ENCODE assay signal across 29 cellular contexts in genomic region chr10:84164442-84164841, GRCh38. TPM values are rescaled to one million over a fixed set of nuclear protein-coding genes. Genes with fewer than 3 reads are reported as not detected.
"Had no signal": no experiment of that assay in that cellular context is flagged by ENCODE, and none has a peak within 500 bp of the region (broad histone marks: within the 10 kb centered on the region; RNA-seq: fewer than 3 reads in every experiment).

No MANE protein-coding gene starts in this region.

- H3K27ac ChIP-seq: brain microvascular endothelial cell, cardiac muscle cell had no signal

- FAIRE-seq: TTC549 had no signal

- H3K27ac Mint-ChIP-seq: activated CD4-positive, alpha-beta memory T cell treated with anti-CD3 and anti-CD28 coated beads for 36 hours; activated CD4-positive, alpha-beta T cell treated with anti-CD3 and anti-CD28 coated beads, Interleukin-2, amount 10 ng/mL, durations not matched to agents 7 days and 5 days; activated naive CD4-positive, alpha-beta T cell treated with anti-CD3 and anti-CD28 coated beads for 36 hours; T-cell had no signal

- H3K36me3 Mint-ChIP-seq: activated CD4-positive, alpha-beta memory T cell treated with anti-CD3 and anti-CD28 coated beads for 36 hours; T-cell had no signal

- H3K4me3 ChIP-seq: cardiac muscle cell had no signal

- H3K27me3 ChIP-seq: brain microvascular endothelial cell, cardiac muscle cell had no signal

- H3K9me3 Mint-ChIP-seq: activated CD4-positive, alpha-beta memory T cell treated with anti-CD3 and anti-CD28 coated beads for 36 hours; activated CD4-positive, alpha-beta T cell treated with anti-CD3 and anti-CD28 coated beads, Interleukin-2, amount 10 ng/mL, durations not matched to agents 7 days and 5 days; activated naive CD4-positive, alpha-beta T cell treated with anti-CD3 and anti-CD28 coated beads for 36 hours; activated T-cell treated with anti-CD3 and anti-CD28 coated beads, Interleukin-2, amount 50 U/mL, for 4 hours; T-cell had no signal

- DNase-seq: activated CD4-positive, alpha-beta memory T cell treated with anti-CD3 and anti-CD28 coated beads for 36 hours; activated CD4-positive, alpha-beta T cell treated with anti-CD3 and anti-CD28 coated beads, Interleukin-2, amount 10 ng/mL, durations not matched to agents 7 days and 5 days; activated CD4-positive, CD25-positive, alpha-beta regulatory T cell; activated CD8-positive, alpha-beta memory T cell treated with anti-CD3 and anti-CD28 coated beads for 24 hours; activated gamma-delta T cell; activated naive CD4-positive, alpha-beta T cell treated with anti-CD3 and anti-CD28 coated beads for 36 hours; activated T-cell treated with anti-CD3 and anti-CD28 coated beads, Interleukin-2, amount 50 U/mL, for 4 hours; brain microvascular endothelial cell; KG1; MV-4-11; NCI-H1092 treated with DMSO at 0.1 percent for 48 hours; NCI-H1417 treated with DMSO at 0.1 percent for 48 hours; NCI-H1694; NCI-H2029; NCI-H2107; NCI-H2171 treated with DMSO at 0.1 percent for 48 hours; NCI-H345; NCI-H510A; NCI-H526 treated with DMSO at 0.1 percent for 48 hours; SIG-M5; T-cell; T-helper 2 cell; T1000 had no signal

- H3K36me3 ChIP-seq: brain microvascular endothelial cell, cardiac muscle cell had no signal

- H3K4me3 Mint-ChIP-seq: activated CD4-positive, alpha-beta memory T cell treated with anti-CD3 and anti-CD28 coated beads for 36 hours; activated CD4-positive, alpha-beta T cell treated with anti-CD3 and anti-CD28 coated beads, Interleukin-2, amount 10 ng/mL, durations not matched to agents 7 days and 5 days; activated naive CD4-positive, alpha-beta T cell treated with anti-CD3 and anti-CD28 coated beads for 36 hours; activated naive CD8-positive, alpha-beta T cell; activated T-cell treated with anti-CD3 and anti-CD28 coated beads, Interleukin-2, amount 50 U/mL, for 4 hours; T-cell had no signal

- H3K4me1 Mint-ChIP-seq: activated CD4-positive, alpha-beta T cell treated with anti-CD3 and anti-CD28 coated beads, Interleukin-2, amount 10 ng/mL, durations not matched to agents 7 days and 5 days had no signal

- ATAC-seq: activated T-cell treated with anti-CD3 and anti-CD28 coated beads, Interleukin-2, amount 50 U/mL, for 4 hours; T-cell had no signal

RNA-seq across cellular contexts. Expression of gene GPR15LG, which starts 9.2 kb away (rescaled TPM):
- total RNA-seq: activated CD4-positive, alpha-beta memory T cell treated with anti-CD3 and anti-CD28 coated beads for 36 hours; activated CD4-positive, alpha-beta T cell treated with anti-CD3 and anti-CD28 coated beads, Interleukin-2, amount 10 ng/mL, durations not matched to agents 7 days and 5 days; activated naive CD4-positive, alpha-beta T cell treated with anti-CD3 and anti-CD28 coated beads for 36 hours; activated T-cell treated with anti-CD3 and anti-CD28 coated beads, Interleukin-2, amount 50 U/mL, for 4 hours; cardiac muscle cell; LHCN-M2; M059J; RPMI7951; T-cell had no signal
- polyA plus RNA-seq: cardiac muscle cell had no signal

RNA-seq across cellular contexts. Expression of gene CDHR1, which starts 29.9 kb away (rescaled TPM):
- total RNA-seq: LHCN-M2, M059J, RPMI7951 had no signal
